In the genomic region with DNA sequence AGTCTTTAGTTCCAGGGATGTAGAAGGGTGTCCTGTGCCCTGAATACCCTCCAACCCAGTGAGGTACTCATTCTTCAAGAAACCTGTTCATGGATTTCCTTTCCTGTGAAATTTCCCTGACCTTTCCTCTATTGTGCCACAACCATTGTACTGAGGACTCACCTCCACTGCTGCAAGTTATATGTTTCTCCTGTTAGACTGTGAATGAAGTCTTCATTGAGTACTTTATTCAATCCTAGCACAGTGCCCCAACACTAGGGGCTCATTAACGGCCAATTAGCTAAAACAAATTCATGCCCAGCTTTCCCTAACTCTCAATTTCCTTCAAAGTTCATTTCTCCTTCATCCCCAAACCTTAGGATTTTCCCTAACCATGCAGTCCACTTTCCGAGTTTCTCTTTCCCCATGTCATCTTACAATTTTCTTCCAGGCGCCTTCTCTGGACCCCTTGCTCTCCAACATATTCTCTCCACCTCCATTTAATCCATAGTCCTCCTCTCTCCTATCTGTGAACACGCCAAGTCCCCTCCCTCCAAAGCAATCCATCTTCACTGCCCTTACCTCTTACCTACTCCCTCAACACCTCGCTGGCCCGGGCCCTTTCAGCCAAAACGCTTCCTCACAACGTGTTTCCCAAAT, we compare ENCODE assay signal across 1 cellular context.
TF ChIP-seq lines count a peak whose summit lies in the region.

No MANE protein-coding gene starts in this region.

TF ChIP-seq in K562, 482 proteins besides CTCF, POLR2A, EP300 and RAD21 (continued from another document and continues in another):
- TF ChIP-seq TEAD4 (IDR thresholded peaks at IDR 0.05; ENCODE audit: low read length) = no peak
- TF ChIP-seq TEAD4 (CRISPR knock-in tag; IDR thresholded peaks at IDR 0.05; ENCODE audit: borderline replicate concordance) = no peak
- TF ChIP-seq, protein P1, sequence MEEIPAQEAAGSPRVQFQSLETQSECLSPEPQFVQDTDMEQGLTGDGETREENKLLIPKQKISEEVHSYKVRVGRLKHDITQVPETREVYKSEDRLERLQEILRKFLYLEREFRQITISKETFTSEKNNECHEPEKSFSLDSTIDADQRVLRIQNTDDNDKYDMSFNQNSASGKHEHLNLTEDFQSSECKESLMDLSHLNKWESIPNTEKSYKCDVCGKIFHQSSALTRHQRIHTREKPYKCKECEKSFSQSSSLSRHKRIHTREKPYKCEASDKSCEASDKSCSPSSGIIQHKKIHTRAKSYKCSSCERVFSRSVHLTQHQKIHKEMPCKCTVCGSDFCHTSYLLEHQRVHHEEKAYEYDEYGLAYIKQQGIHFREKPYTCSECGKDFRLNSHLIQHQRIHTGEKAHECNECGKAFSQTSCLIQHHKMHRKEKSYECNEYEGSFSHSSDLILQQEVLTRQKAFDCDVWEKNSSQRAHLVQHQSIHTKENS (CRISPR knock-in tag; IDR thresholded peaks at IDR 0.05) = no peak
- no peak for TF ChIP-seq ILF3 (IDR thresholded peaks at IDR 0.05; ENCODE audit: borderline replicate concordance)
- no peak for TF ChIP-seq HSF4 (CRISPR knock-in tag; IDR thresholded peaks at IDR 0.05; ENCODE audit: borderline replicate concordance)
- TF ChIP-seq NFIX (CRISPR knock-in tag; IDR thresholded peaks at IDR 0.05; ENCODE audit: low read depth) = no peak
- no peak for TF ChIP-seq CLOCK (CRISPR knock-in tag; IDR thresholded peaks at IDR 0.05; ENCODE audit: borderline replicate concordance)
- TF ChIP-seq, protein P2, sequence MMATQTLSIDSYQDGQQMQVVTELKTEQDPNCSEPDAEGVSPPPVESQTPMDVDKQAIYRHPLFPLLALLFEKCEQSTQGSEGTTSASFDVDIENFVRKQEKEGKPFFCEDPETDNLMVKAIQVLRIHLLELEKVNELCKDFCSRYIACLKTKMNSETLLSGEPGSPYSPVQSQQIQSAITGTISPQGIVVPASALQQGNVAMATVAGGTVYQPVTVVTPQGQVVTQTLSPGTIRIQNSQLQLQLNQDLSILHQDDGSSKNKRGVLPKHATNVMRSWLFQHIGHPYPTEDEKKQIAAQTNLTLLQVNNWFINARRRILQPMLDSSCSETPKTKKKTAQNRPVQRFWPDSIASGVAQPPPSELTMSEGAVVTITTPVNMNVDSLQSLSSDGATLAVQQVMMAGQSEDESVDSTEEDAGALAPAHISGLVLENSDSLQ (IDR thresholded peaks at IDR 0.05) = peak; percentile 56
- no peak for TF ChIP-seq ZBTB8A (IDR thresholded peaks at IDR 0.05; ENCODE audit: partially characterized antibody)
- peak; percentile 70 for TF ChIP-seq PHF21A (IDR thresholded peaks at IDR 0.05; ENCODE audit: borderline replicate concordance, low read depth)
- no peak for TF ChIP-seq SREBF2 (CRISPR knock-in tag; IDR thresholded peaks at IDR 0.05)
- no peak for TF ChIP-seq FOXJ2 (tag; IDR thresholded peaks at IDR 0.05)
- no peak for TF ChIP-seq NCOR1 (IDR thresholded peaks at IDR 0.05)
- no peak for TF ChIP-seq NR3C1 (CRISPR knock-in tag; IDR thresholded peaks at IDR 0.05)
- no peak for TF ChIP-seq EWSR1 (IDR thresholded peaks at IDR 0.05; ENCODE audit: borderline replicate concordance, low read depth, partially characterized antibody)
- TF ChIP-seq ZNF3 (CRISPR knock-in tag; IDR thresholded peaks at IDR 0.05) = no peak
- no peak for TF ChIP-seq SIRT6 (IDR thresholded peaks at IDR 0.05; ENCODE audit: low read depth, low read length)
- no peak for TF ChIP-seq CREB1 (IDR thresholded peaks at IDR 0.05)
- TF ChIP-seq CREB1 (CRISPR knock-in tag; IDR thresholded peaks at IDR 0.05) = no peak
- TF ChIP-seq PHF20 (IDR thresholded peaks at IDR 0.05; ENCODE audit: partially characterized antibody) = peak; percentile 42
- TF ChIP-seq HDAC1 (IDR thresholded peaks at IDR 0.05) = no peak
- TF ChIP-seq CBX1 (IDR thresholded peaks at IDR 0.05; ENCODE audit: low read depth) = no peak
- TF ChIP-seq ETS2 (tag; IDR thresholded peaks at IDR 0.05; ENCODE audit: borderline replicate concordance, poor library complexity, severe bottlenecking) = no peak
- no peak for TF ChIP-seq ZNF764 (CRISPR knock-in tag; IDR thresholded peaks at IDR 0.05; ENCODE audit: low read depth)
- TF ChIP-seq ZNF174 (CRISPR knock-in tag; IDR thresholded peaks at IDR 0.05) = no peak
- TF ChIP-seq PTBP1 (IDR thresholded peaks at IDR 0.05; ENCODE audit: low read depth, low read length) = no peak
- TF ChIP-seq EGR1 (conservative IDR thresholded peaks at IDR 0.05) = no peak
- TF ChIP-seq TGIF2 (CRISPR knock-in tag; IDR thresholded peaks at IDR 0.05) = no peak
- no peak for TF ChIP-seq ZBTB34 (CRISPR knock-in tag; IDR thresholded peaks at IDR 0.05)
- TF ChIP-seq FOXA3 (CRISPR knock-in tag; conservative IDR thresholded peaks at IDR 0.05 in 1 of 2, IDR thresholded peaks at IDR 0.05 in 1 of 2) = no peak
- no peak for TF ChIP-seq FOSL1 (tag; conservative IDR thresholded peaks at IDR 0.05)
- no peak for TF ChIP-seq ZNF586 (CRISPR knock-in tag; conservative IDR thresholded peaks at IDR 0.05)
- TF ChIP-seq, protein P3, sequence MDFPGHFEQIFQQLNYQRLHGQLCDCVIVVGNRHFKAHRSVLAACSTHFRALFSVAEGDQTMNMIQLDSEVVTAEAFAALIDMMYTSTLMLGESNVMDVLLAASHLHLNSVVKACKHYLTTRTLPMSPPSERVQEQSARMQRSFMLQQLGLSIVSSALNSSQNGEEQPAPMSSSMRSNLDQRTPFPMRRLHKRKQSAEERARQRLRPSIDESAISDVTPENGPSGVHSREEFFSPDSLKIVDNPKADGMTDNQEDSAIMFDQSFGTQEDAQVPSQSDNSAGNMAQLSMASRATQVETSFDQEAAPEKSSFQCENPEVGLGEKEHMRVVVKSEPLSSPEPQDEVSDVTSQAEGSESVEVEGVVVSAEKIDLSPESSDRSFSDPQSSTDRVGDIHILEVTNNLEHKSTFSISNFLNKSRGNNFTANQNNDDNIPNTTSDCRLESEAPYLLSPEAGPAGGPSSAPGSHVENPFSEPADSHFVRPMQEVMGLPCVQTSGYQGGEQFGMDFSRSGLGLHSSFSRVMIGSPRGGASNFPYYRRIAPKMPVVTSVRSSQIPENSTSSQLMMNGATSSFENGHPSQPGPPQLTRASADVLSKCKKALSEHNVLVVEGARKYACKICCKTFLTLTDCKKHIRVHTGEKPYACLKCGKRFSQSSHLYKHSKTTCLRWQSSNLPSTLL (IDR thresholded peaks at IDR 0.05) = peak; percentile 41; the same call in 1 of the 2 replicates
- no peak for TF ChIP-seq ZFP30 (CRISPR knock-in tag; IDR thresholded peaks at IDR 0.05; ENCODE audit: borderline replicate concordance)
- TF ChIP-seq ZNF589 (CRISPR knock-in tag; IDR thresholded peaks at IDR 0.05; ENCODE audit: low read depth) = no peak
- TF ChIP-seq MTA1 (IDR thresholded peaks at IDR 0.05; ENCODE audit: borderline replicate concordance) = no peak
- no peak for TF ChIP-seq ZNF133 (CRISPR knock-in tag; IDR thresholded peaks at IDR 0.05)
- TF ChIP-seq ZBTB17 (CRISPR knock-in tag; IDR thresholded peaks at IDR 0.05) = no peak
- no peak for TF ChIP-seq MAZ (CRISPR knock-in tag; conservative IDR thresholded peaks at IDR 0.05 in 1 of 2, IDR thresholded peaks at IDR 0.05 in 1 of 2)
- TF ChIP-seq POLR3G (IDR thresholded peaks at IDR 0.05; ENCODE audit: extremely low read depth, insufficient read length, insufficient replicate concordance) = no peak
- TF ChIP-seq ZC3H8 (IDR thresholded peaks at IDR 0.05) = peak; percentile 82; the same call in 1 of the 2 replicates
- no peak for TF ChIP-seq CCNT2 (IDR thresholded peaks at IDR 0.05; ENCODE audit: borderline replicate concordance, extremely low read depth, insufficient read length, low read depth, low read length)
- TF ChIP-seq ZNF511 (CRISPR knock-in tag; IDR thresholded peaks at IDR 0.05) = no peak
- TF ChIP-seq EZH2 (IDR thresholded peaks at IDR 0.05; ENCODE audit: borderline replicate concordance, low read depth, low read length) = no peak
- no peak for TF ChIP-seq CBFA2T3 (IDR thresholded peaks at IDR 0.05)
- no peak for TF ChIP-seq SMARCB1 (IDR thresholded peaks at IDR 0.05; ENCODE audit: insufficient read length, low read depth)
- no peak for TF ChIP-seq RBM17 (IDR thresholded peaks at IDR 0.05; ENCODE audit: borderline replicate concordance, low read depth, low read length)
- TF ChIP-seq FOS (IDR thresholded peaks at IDR 0.05; ENCODE audit: extremely low read depth, insufficient read length) = no peak
- TF ChIP-seq SAFB (IDR thresholded peaks at IDR 0.05; ENCODE audit: borderline replicate concordance, low read depth, low read length) = no peak
- no peak for TF ChIP-seq ZNF592 (IDR thresholded peaks at IDR 0.05)
- TF ChIP-seq CHD4 (IDR thresholded peaks at IDR 0.05; ENCODE audit: insufficient read depth, insufficient replicate concordance, low read depth, low read length, poor library complexity, severe bottlenecking) = no peak
- TF ChIP-seq MYBL2 (IDR thresholded peaks at IDR 0.05; ENCODE audit: low read depth) = no peak
- no peak for TF ChIP-seq MYBL2 (CRISPR knock-in tag; IDR thresholded peaks at IDR 0.05; ENCODE audit: borderline replicate concordance)
- TF ChIP-seq TEAD1 (CRISPR knock-in tag; IDR thresholded peaks at IDR 0.05) = no peak
- no peak for TF ChIP-seq ZNF780A (CRISPR knock-in tag; IDR thresholded peaks at IDR 0.05)
- TF ChIP-seq, protein P4, sequence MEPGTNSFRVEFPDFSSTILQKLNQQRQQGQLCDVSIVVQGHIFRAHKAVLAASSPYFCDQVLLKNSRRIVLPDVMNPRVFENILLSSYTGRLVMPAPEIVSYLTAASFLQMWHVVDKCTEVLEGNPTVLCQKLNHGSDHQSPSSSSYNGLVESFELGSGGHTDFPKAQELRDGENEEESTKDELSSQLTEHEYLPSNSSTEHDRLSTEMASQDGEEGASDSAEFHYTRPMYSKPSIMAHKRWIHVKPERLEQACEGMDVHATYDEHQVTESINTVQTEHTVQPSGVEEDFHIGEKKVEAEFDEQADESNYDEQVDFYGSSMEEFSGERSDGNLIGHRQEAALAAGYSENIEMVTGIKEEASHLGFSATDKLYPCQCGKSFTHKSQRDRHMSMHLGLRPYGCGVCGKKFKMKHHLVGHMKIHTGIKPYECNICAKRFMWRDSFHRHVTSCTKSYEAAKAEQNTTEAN (CRISPR knock-in tag; IDR thresholded peaks at IDR 0.05) = no peak
- no peak for TF ChIP-seq POLR3A (IDR thresholded peaks at IDR 0.05; ENCODE audit: borderline replicate concordance, extremely low read depth, insufficient read depth, insufficient read length)
- no peak for TF ChIP-seq PRPF4 (IDR thresholded peaks at IDR 0.05; ENCODE audit: insufficient read depth, low read depth, low read length, poor library complexity, severe bottlenecking)
- no peak; the same call in 1 of the 2 replicates for TF ChIP-seq ILK (tag; IDR thresholded peaks at IDR 0.05; ENCODE audit: borderline replicate concordance, low read depth)
- TF ChIP-seq BACH1 (tag; IDR thresholded peaks at IDR 0.05) = no peak
